11 cellular contexts compared by ENCODE assay signal in genomic region chr9:86766912-86767311, GRCh38.
DNase-seq lines count a peak whose midpoint lies in the region; ATAC-seq and TF ChIP-seq lines count a peak whose summit lies in the region.
"Had no signal": no experiment of that assay in that cellular context is flagged by ENCODE, and none has a peak within 500 bp of the region (broad histone marks: within the 10 kb centered on the region; RNA-seq: fewer than 3 reads in every experiment).

No MANE protein-coding gene starts in this region.

- 45 to 53% methylated on average over 2 to 7 of the region's 7 CpGs for WGBS in transverse colon (ENCODE audit: low coverage in 1 of 2), 2 donors

- TF ChIP-seq EP300 in transverse colon (IDR thresholded peaks at IDR 0.05; ENCODE audit: low read depth): no peak

- no peaks in the 10 kb centered on the region for H3K27me3 ChIP-seq in transverse colon

- TF ChIP-seq CTCF in transverse colon (IDR thresholded peaks at IDR 0.05): no peak

- no peaks in the 10 kb centered on the region for H3K36me3 ChIP-seq in transverse colon

- ATAC-seq in left cardiac atrium: peak in 1 of 2 donors; percentile 56
- ATAC-seq in GM18861 (IDR thresholded peaks at IDR 0.05; ENCODE audit: unreplicated experiment): no peak
- ATAC-seq in GM19035 (IDR thresholded peaks at IDR 0.05; ENCODE audit: unreplicated experiment): no peak
- no peak for ATAC-seq in GM19328 (IDR thresholded peaks at IDR 0.05; ENCODE audit: unreplicated experiment)
- ATAC-seq: activated CD8-positive, alpha-beta memory T cell treated with anti-CD3 and anti-CD28 coated beads, Interleukin-2, amount 10 ng/mL, durations not matched to agents 7 days and 5 days had no signal

- intact Hi-C loops in left cardiac atrium (cut with DNase I): no loop called here
- intact Hi-C loops in transverse colon (cut with DNase I; ENCODE audit: low total_unique reads): no loop called here

- no peak overlapping the region for H3K4me3 ChIP-seq in transverse colon

- TF ChIP-seq POLR2A in transverse colon (IDR thresholded peaks at IDR 0.05): no peak

- no peak overlapping the region for H3K27ac ChIP-seq in transverse colon

- in situ Hi-C loops in transverse colon (cut with MboI; ENCODE audit: low pct_ligation_motif_present in 1 of 4, low pct_unique_long_range_greater_than_20kb in 1 of 4, low sequenced_read_pairs in 3 of 4): no loop called here

- no peaks in the 10 kb centered on the region for H3K9me3 ChIP-seq in transverse colon

- peak; percentile 61 for DNase-seq in HT-29 (ENCODE audit: low spot score)
- peak; percentile 78 for DNase-seq in SKM-1 treated with dmso at 0.1 percent for 144 hours (lab: John Stamatoyannopoulos, UW; ENCODE audit: unreplicated experiment)
- DNase-seq in left cardiac atrium: peak; percentile 35
- DNase-seq in transverse colon: peak; percentile 11
- DNase-seq in NCI-H1436 treated with DMSO at 0.1 percent for 48 hours (lab: John Stamatoyannopoulos, UW): no peak
- DNase-seq: activated CD8-positive, alpha-beta memory T cell treated with anti-CD3 and anti-CD28 coated beads, Interleukin-2, amount 10 ng/mL, durations not matched to agents 7 days and 5 days; dermis blood vessel endothelial cell; midbrain had no signal

- no peaks in the 10 kb centered on the region for H3K4me1 ChIP-seq in transverse colon
